ENCODE assay signal across 7 cellular contexts in the genomic region with DNA sequence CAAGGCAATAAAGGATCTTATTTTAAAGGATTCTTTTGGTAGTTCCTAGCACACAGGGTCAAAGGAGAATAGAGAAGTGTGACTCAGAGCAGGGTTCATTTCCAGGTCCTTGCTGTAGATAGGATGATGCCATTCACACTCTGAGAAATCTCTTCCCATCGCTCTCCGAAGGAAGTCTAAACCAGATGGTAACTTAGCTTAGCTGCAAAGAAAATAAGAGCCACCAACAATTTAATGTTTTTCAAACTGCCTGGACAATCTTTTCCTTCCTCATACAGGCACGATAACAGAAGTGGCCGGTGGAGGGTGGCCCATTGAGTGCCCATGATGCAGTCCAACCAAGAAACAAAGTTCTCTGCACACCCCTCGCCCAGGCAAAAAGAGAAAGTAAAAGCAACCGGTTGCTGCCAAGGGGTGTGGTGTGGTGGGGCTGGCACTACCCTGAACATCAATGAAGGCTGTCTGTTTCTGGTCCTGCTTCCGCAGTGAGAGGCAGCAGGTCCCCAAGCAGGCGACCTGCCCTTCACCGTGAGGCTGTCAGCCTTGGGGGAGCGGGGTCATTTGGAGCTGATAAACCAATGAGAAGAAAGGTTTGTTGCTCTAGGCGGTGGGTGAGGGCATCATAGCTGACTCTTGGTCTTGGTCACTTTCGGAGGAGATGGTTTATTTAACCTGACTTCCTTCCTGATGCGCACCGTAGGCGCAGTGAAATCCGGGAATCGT. TPM values are rescaled to one million over a fixed set of nuclear protein-coding genes. Genes with fewer than 3 reads are reported as not detected.
DNase-seq lines count a peak whose midpoint lies in the region; ATAC-seq and TF ChIP-seq lines count a peak whose summit lies in the region.

No MANE protein-coding gene starts in this region.

- peak overlapping the region; percentile 94 for H3K4me3 Mint-ChIP-seq in stimulated activated effector memory CD8-positive, alpha-beta T cell treated with anti-CD3 and anti-CD28 coated beads, Interleukin-12 subunit alpha, Interleukin-12 subunit beta, amount 100 ng/mL, for 72 hours

- ATAC-seq in GM18873 (IDR thresholded peaks at IDR 0.05; ENCODE audit: low FRiP score, unreplicated experiment) = peak; percentile 33
- ATAC-seq in HG03064 (IDR thresholded peaks at IDR 0.05; ENCODE audit: low read depth, unreplicated experiment) = peak; percentile 30
- ATAC-seq in mucosa of descending colon = peak; percentile 57
- ATAC-seq in stimulated activated effector memory CD8-positive, alpha-beta T cell treated with anti-CD3 and anti-CD28 coated beads, Interleukin-12 subunit alpha, Interleukin-12 subunit beta, amount 100 ng/mL, for 72 hours = peak; percentile 65

- intact Hi-C loops in mucosa of descending colon (cut with DNase I, micrococcal nuclease) = no loop called here

- TF ChIP-seq CTCF in mucosa of descending colon (IDR thresholded peaks at IDR 0.05) = no peak

- H3K4me3 ChIP-seq in mucosa of descending colon = peak overlapping the region; percentile 31

- no peaks in the 10 kb centered on the region for H3K9me3 ChIP-seq in mucosa of descending colon

- peak overlapping the region; percentile 96 for H3K27ac Mint-ChIP-seq in stimulated activated effector memory CD8-positive, alpha-beta T cell treated with anti-CD3 and anti-CD28 coated beads, Interleukin-12 subunit alpha, Interleukin-12 subunit beta, amount 100 ng/mL, for 72 hours

- DNase-seq in T-helper 9 cell = peak; percentile 49
- DNase-seq in central memory CD4-positive, alpha-beta T cell = peak; percentile 75
- peak; percentile 64 to 69 (median 66) for DNase-seq in mucosa of descending colon
- peak; percentile 44 to 82 for DNase-seq in stimulated activated effector memory CD8-positive, alpha-beta T cell treated with anti-CD3 and anti-CD28 coated beads, Interleukin-12 subunit alpha, Interleukin-12 subunit beta, amount 100 ng/mL, for 72 hours (ENCODE audit: low spot score in 2 of 2)
- DNase-seq in HuH-7.5 (ENCODE audit: low spot score) = no peak

- H3K4me1 Mint-ChIP-seq in stimulated activated effector memory CD8-positive, alpha-beta T cell treated with anti-CD3 and anti-CD28 coated beads, Interleukin-12 subunit alpha, Interleukin-12 subunit beta, amount 100 ng/mL, for 72 hours = peaks cover 60% of the 10 kb centered on the region

- peaks cover 27% of the 10 kb centered on the region for H3K36me3 Mint-ChIP-seq in stimulated activated effector memory CD8-positive, alpha-beta T cell treated with anti-CD3 and anti-CD28 coated beads, Interleukin-12 subunit alpha, Interleukin-12 subunit beta, amount 100 ng/mL, for 72 hours

- no peaks in the 10 kb centered on the region for H3K36me3 ChIP-seq in mucosa of descending colon (ENCODE audit: low read depth)

- peaks cover 20% of the 10 kb centered on the region for H3K4me1 ChIP-seq in mucosa of descending colon (ENCODE audit: low read depth)

- H3K9me3 Mint-ChIP-seq in stimulated activated effector memory CD8-positive, alpha-beta T cell treated with anti-CD3 and anti-CD28 coated beads, Interleukin-12 subunit alpha, Interleukin-12 subunit beta, amount 100 ng/mL, for 72 hours = no peaks in the 10 kb centered on the region

RNA-seq across cellular contexts. Expression of a gene that starts 1.0 kb away (rescaled TPM):
- total RNA-seq in mucosa of descending colon = 10 to 100 TPM; 20.8 to 44.9 (median 42.0) TPM
